In genomic region chrX:22389544-22390243, GRCh38 we compare ENCODE assay signal across 11 cellular contexts.
A peak's percentile ranks its signal among the peaks of the same experiment; 100 is the strongest.
DNase-seq lines count a peak whose midpoint lies in the region; ATAC-seq, FAIRE-seq and TF ChIP-seq lines count a peak whose summit lies in the region.
"Had no signal": no experiment of that assay in that cellular context is flagged by ENCODE, and none has a peak within 500 bp of the region (broad histone marks: within the 10 kb centered on the region; RNA-seq: fewer than 3 reads in every experiment).

No MANE protein-coding gene starts in this region.

- H3K36me3 Mint-ChIP-seq in osteocyte (ENCODE audit: unreplicated experiment), result no peaks in the 10 kb centered on the region
- H3K36me3 Mint-ChIP-seq in stimulated activated effector memory CD8-positive, alpha-beta T cell treated with anti-CD3 and anti-CD28 coated beads, Interleukin-12 subunit alpha, Interleukin-12 subunit beta, amount 100 ng/mL, for 72 hours, result no peaks in the 10 kb centered on the region

- peaks cover 56% of the 10 kb centered on the region for H3K4me1 Mint-ChIP-seq in osteocyte (ENCODE audit: unreplicated experiment)
- H3K4me1 Mint-ChIP-seq in stimulated activated effector memory CD8-positive, alpha-beta T cell treated with anti-CD3 and anti-CD28 coated beads, Interleukin-12 subunit alpha, Interleukin-12 subunit beta, amount 100 ng/mL, for 72 hours, result no peaks in the 10 kb centered on the region

- peak overlapping the region; percentile 86 for H3K27ac Mint-ChIP-seq in osteocyte (ENCODE audit: unreplicated experiment)
- no peak overlapping the region for H3K27ac Mint-ChIP-seq in stimulated activated effector memory CD8-positive, alpha-beta T cell treated with anti-CD3 and anti-CD28 coated beads, Interleukin-12 subunit alpha, Interleukin-12 subunit beta, amount 100 ng/mL, for 72 hours

- no peak for TF ChIP-seq CTCF in osteocyte (IDR thresholded peaks at IDR 0.05)

- no peak for ATAC-seq in HG02870 (IDR thresholded peaks at IDR 0.05; ENCODE audit: unreplicated experiment)
- no peak for ATAC-seq in stimulated activated effector memory CD8-positive, alpha-beta T cell treated with anti-CD3 and anti-CD28 coated beads, Interleukin-12 subunit alpha, Interleukin-12 subunit beta, amount 100 ng/mL, for 72 hours

- H3K9me3 Mint-ChIP-seq in osteocyte (ENCODE audit: unreplicated experiment), result peaks cover 5% of the 10 kb centered on the region
- no peaks in the 10 kb centered on the region for H3K9me3 Mint-ChIP-seq in stimulated activated effector memory CD8-positive, alpha-beta T cell treated with anti-CD3 and anti-CD28 coated beads, Interleukin-12 subunit alpha, Interleukin-12 subunit beta, amount 100 ng/mL, for 72 hours
- H3K9me3 Mint-ChIP-seq: neural crest cell had no signal

- FAIRE-seq in endometrium (lab: Jason Lieb, UNC), result peak; percentile 80

- DNase-seq in ELR (ENCODE audit: low read depth) (peak; percentile 79), NCI-H460 (ENCODE audit: extremely low read depth, low read depth) (peak; percentile 30), osteocyte (ENCODE audit: extremely low spot score, unreplicated experiment) (no peak), HK-2 (ENCODE audit: unreplicated experiment) (no peak), HUDEP-2 (lab: John Stamatoyannopoulos, UW; ENCODE audit: unreplicated experiment in 76 of 76) (no peak)
- DNase-seq in stimulated activated effector memory CD8-positive, alpha-beta T cell treated with anti-CD3 and anti-CD28 coated beads, Interleukin-12 subunit alpha, Interleukin-12 subunit beta, amount 100 ng/mL, for 72 hours (ENCODE audit: low spot score in 2 of 2), result no peak
- DNase-seq: activated naive CD4-positive, alpha-beta T cell treated with anti-CD3 and anti-CD28 coated beads, Interleukin-2, amount 50 U/mL, for 16 hours; DND-41 had no signal

- H3K27me3 Mint-ChIP-seq in osteocyte (ENCODE audit: unreplicated experiment), result no peaks in the 10 kb centered on the region

- peak overlapping the region; percentile 5 for H3K4me3 Mint-ChIP-seq in osteocyte (ENCODE audit: unreplicated experiment)
- H3K4me3 Mint-ChIP-seq in stimulated activated effector memory CD8-positive, alpha-beta T cell treated with anti-CD3 and anti-CD28 coated beads, Interleukin-12 subunit alpha, Interleukin-12 subunit beta, amount 100 ng/mL, for 72 hours, result no peak overlapping the region
- H3K4me3 Mint-ChIP-seq: neural crest cell had no signal

Comparison
In these comparisons a context has a peak if more than half of its experiments do, and no peak if none do; other contexts are left out.
1. DNase-seq: peak in ELR (single experiment) and NCI-H460 (single experiment); none in osteocyte (single experiment), HK-2 (single experiment), HUDEP-2 (0 of 76) and stimulated activated effector memory CD8-positive, alpha-beta T cell treated with anti-CD3 and anti-CD28 coated beads, Interleukin-12 subunit alpha, Interleukin-12 subunit beta, amount 100 ng/mL, for 72 hours (0 of 2).